18 cellular contexts compared by ENCODE assay signal in genomic region chr2:19725392-19725791, GRCh38.
"Had no signal": no experiment of that assay in that cellular context is flagged by ENCODE, and none has a peak within 500 bp of the region (broad histone marks: within the 10 kb centered on the region; RNA-seq: fewer than 3 reads in every experiment).

No MANE protein-coding gene starts in this region.

- H3K27ac Mint-ChIP-seq: dendritic cell treated with granulocyte-macrophage colony-stimulating factor and Interleukin-4, amounts not matched to agents 40 ng/mL and 50 ng/mL, for 4 days; effector memory CD8-positive, alpha-beta T cell; mesothelial cell of epicardium; naive B cell had no signal

- H3K36me3 Mint-ChIP-seq: mesothelial cell of epicardium, naive B cell had no signal

- H3K4me1 ChIP-seq: colonic mucosa, foreskin keratinocyte, left lung, lower lobe of right lung had no signal

- ATAC-seq: effector memory CD8-positive, alpha-beta T cell; foreskin keratinocyte; gastroesophageal sphincter; heart left ventricle; left cardiac atrium; left lung; left ventricle myocardium superior; lower lobe of right lung; mucosa of descending colon had no signal

- H3K27ac ChIP-seq: colonic mucosa, esophagus muscularis mucosa, foreskin keratinocyte, gastroesophageal sphincter, heart left ventricle, left lung, lower lobe of right lung had no signal

- DNase-seq: colonic mucosa; cortex of kidney; effector CD8-positive, alpha-beta T cell; effector memory CD8-positive, alpha-beta T cell; foreskin keratinocyte; heart left ventricle; hippocampal formation; left cardiac atrium; left lung; left ventricle myocardium superior; lower lobe of right lung; mesenchymal stem cell; mucosa of descending colon; naive B cell had no signal

- H3K4me3 ChIP-seq: colonic mucosa, esophagus muscularis mucosa, gastroesophageal sphincter, heart left ventricle, left lung, lower lobe of right lung, mucosa of descending colon had no signal

- H3K36me3 ChIP-seq: colonic mucosa, esophagus muscularis mucosa, gastroesophageal sphincter, heart left ventricle, left lung, lower lobe of right lung had no signal

- H3K27me3 Mint-ChIP-seq: dendritic cell treated with granulocyte-macrophage colony-stimulating factor and Interleukin-4, amounts not matched to agents 40 ng/mL and 50 ng/mL, for 4 days had no signal

- H3K27me3 ChIP-seq: colonic mucosa, esophagus muscularis mucosa, foreskin keratinocyte, gastroesophageal sphincter, heart left ventricle, left lung had no signal

- H3K4me3 Mint-ChIP-seq: dendritic cell treated with granulocyte-macrophage colony-stimulating factor and Interleukin-4, amounts not matched to agents 40 ng/mL and 50 ng/mL, for 4 days; effector memory CD8-positive, alpha-beta T cell; mesothelial cell of epicardium; naive B cell had no signal

- H3K9me3 Mint-ChIP-seq: dendritic cell treated with granulocyte-macrophage colony-stimulating factor and Interleukin-4, amounts not matched to agents 40 ng/mL and 50 ng/mL, for 4 days; effector memory CD8-positive, alpha-beta T cell; mesothelial cell of epicardium had no signal

- H3K9me3 ChIP-seq: colonic mucosa, esophagus muscularis mucosa, gastroesophageal sphincter, heart left ventricle, left lung, lower lobe of right lung, mucosa of descending colon had no signal

- H3K4me1 Mint-ChIP-seq: mesothelial cell of epicardium, naive B cell had no signal
